Comparison of ENCODE assay signal across 1 cellular context in genomic region chr2:231127936-231128335, GRCh38.
TF ChIP-seq lines count a peak whose summit lies in the region.

No MANE protein-coding gene starts in this region.

TF ChIP-seq in SK-N-SH, 30 proteins besides CTCF, POLR2A, EP300 and RAD21 (continued from another document):
- no peak for TF ChIP-seq FOSL2 (IDR thresholded peaks at IDR 0.05; ENCODE audit: borderline replicate concordance, low read depth)
- no peak for TF ChIP-seq MEF2A (IDR thresholded peaks at IDR 0.05; ENCODE audit: borderline replicate concordance, low read depth)
- no peak for TF ChIP-seq RFX5 (IDR thresholded peaks at IDR 0.05; ENCODE audit: low read length)
- TF ChIP-seq TAF1 (IDR thresholded peaks at IDR 0.05; ENCODE audit: borderline replicate concordance, low read depth, low read length) = no peak
- TF ChIP-seq, protein P1, sequence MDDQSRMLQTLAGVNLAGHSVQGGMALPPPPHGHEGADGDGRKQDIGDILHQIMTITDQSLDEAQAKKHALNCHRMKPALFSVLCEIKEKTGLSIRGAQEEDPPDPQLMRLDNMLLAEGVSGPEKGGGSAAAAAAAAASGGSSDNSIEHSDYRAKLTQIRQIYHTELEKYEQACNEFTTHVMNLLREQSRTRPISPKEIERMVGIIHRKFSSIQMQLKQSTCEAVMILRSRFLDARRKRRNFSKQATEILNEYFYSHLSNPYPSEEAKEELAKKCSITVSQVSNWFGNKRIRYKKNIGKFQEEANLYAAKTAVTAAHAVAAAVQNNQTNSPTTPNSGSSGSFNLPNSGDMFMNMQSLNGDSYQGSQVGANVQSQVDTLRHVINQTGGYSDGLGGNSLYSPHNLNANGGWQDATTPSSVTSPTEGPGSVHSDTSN (IDR thresholded peaks at IDR 0.05) = no peak
- TF ChIP-seq, protein P2, sequence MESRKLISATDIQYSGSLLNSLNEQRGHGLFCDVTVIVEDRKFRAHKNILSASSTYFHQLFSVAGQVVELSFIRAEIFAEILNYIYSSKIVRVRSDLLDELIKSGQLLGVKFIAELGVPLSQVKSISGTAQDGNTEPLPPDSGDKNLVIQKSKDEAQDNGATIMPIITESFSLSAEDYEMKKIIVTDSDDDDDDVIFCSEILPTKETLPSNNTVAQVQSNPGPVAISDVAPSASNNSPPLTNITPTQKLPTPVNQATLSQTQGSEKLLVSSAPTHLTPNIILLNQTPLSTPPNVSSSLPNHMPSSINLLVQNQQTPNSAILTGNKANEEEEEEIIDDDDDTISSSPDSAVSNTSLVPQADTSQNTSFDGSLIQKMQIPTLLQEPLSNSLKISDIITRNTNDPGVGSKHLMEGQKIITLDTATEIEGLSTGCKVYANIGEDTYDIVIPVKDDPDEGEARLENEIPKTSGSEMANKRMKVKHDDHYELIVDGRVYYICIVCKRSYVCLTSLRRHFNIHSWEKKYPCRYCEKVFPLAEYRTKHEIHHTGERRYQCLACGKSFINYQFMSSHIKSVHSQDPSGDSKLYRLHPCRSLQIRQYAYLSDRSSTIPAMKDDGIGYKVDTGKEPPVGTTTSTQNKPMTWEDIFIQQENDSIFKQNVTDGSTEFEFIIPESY (IDR thresholded peaks at IDR 0.05; ENCODE audit: borderline replicate concordance, low read depth) = no peak
- no peak for TF ChIP-seq TEAD4 (IDR thresholded peaks at IDR 0.05; ENCODE audit: borderline replicate concordance, insufficient read depth)
- no peak for TF ChIP-seq POLR2AphosphoS5 (IDR thresholded peaks at IDR 0.05; ENCODE audit: low read depth, low read length)
- TF ChIP-seq SMC3 (IDR thresholded peaks at IDR 0.05; ENCODE audit: low read depth, low read length) = no peak
- TF ChIP-seq, protein P3, sequence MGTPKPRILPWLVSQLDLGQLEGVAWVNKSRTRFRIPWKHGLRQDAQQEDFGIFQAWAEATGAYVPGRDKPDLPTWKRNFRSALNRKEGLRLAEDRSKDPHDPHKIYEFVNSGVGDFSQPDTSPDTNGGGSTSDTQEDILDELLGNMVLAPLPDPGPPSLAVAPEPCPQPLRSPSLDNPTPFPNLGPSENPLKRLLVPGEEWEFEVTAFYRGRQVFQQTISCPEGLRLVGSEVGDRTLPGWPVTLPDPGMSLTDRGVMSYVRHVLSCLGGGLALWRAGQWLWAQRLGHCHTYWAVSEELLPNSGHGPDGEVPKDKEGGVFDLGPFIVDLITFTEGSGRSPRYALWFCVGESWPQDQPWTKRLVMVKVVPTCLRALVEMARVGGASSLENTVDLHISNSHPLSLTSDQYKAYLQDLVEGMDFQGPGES (IDR thresholded peaks at IDR 0.05; ENCODE audit: low read depth, low read length) = no peak
- TF ChIP-seq JUND (IDR thresholded peaks at IDR 0.05) = no peak
- TF ChIP-seq MXI1 (IDR thresholded peaks at IDR 0.05; ENCODE audit: low read depth, low read length) = no peak
- no peak for TF ChIP-seq USF1 (IDR thresholded peaks at IDR 0.05; ENCODE audit: borderline replicate concordance, low read depth)
